In genomic region chr12:5807538-5808219, GRCh38 we compare ENCODE assay signal across 16 cellular contexts.
DNase-seq lines count a peak whose midpoint lies in the region; ATAC-seq and TF ChIP-seq lines count a peak whose summit lies in the region.
"Had no signal": no experiment of that assay in that cellular context is flagged by ENCODE, and none has a peak within 500 bp of the region (broad histone marks: within the 10 kb centered on the region; RNA-seq: fewer than 3 reads in every experiment).

No MANE protein-coding gene starts in this region.

- H4K20me1 ChIP-seq in BLaER1, result no peaks in the 10 kb centered on the region

- no peaks in the 10 kb centered on the region for H3K9me3 Mint-ChIP-seq in activated CD8-positive, alpha-beta memory T cell treated with anti-CD3 and anti-CD28 coated beads, Interleukin-2, amount 10 ng/mL, durations not matched to agents 7 days and 5 days (ENCODE audit: low read depth)
- H3K9me3 Mint-ChIP-seq: GM23338 had no signal

- H3K27ac ChIP-seq in BLaER1, result peak overlapping the region; percentile 11; the same call in 1 of the 2 replicates
- H3K27ac ChIP-seq: A549, SJCRH30 had no signal

- H3K27ac Mint-ChIP-seq in activated CD8-positive, alpha-beta memory T cell treated with anti-CD3 and anti-CD28 coated beads, Interleukin-2, amount 10 ng/mL, durations not matched to agents 7 days and 5 days, result no peak overlapping the region
- H3K27ac Mint-ChIP-seq: CD4-positive, CD25-positive, alpha-beta regulatory T cell; GM23338 had no signal

- DNase-seq in HS-27A (ENCODE audit: low read depth) (peak; percentile 51), SW480 (ENCODE audit: low spot score) (peak; percentile 83), renal cortical epithelial cell (ENCODE audit: low read depth) (peak; percentile 11), GM13977 (ENCODE audit: low spot score) (no peak)
- no peak for DNase-seq in activated CD8-positive, alpha-beta memory T cell treated with anti-CD3 and anti-CD28 coated beads, Interleukin-2, amount 10 ng/mL, durations not matched to agents 7 days and 5 days
- no peak for DNase-seq in effector CD8-positive, alpha-beta T cell (lab: John Stamatoyannopoulos, UW)
- DNase-seq: AML-193; Caco-2; CD4-positive, CD25-positive, alpha-beta regulatory T cell; NCI-H187; NCI-H526 treated with DMSO at 0.1 percent for 48 hours; SJCRH30 had no signal

- peaks cover 37% of the 10 kb centered on the region for H3K4me1 ChIP-seq in BLaER1
- H3K4me1 ChIP-seq: A549, SJCRH30 had no signal

- no peak for ATAC-seq in activated CD8-positive, alpha-beta memory T cell treated with anti-CD3 and anti-CD28 coated beads, Interleukin-2, amount 10 ng/mL, durations not matched to agents 7 days and 5 days
- ATAC-seq in HG03354 (IDR thresholded peaks at IDR 0.05; ENCODE audit: poor library complexity, severe bottlenecking, unreplicated experiment), result no peak
- ATAC-seq: A549, GM23338 had no signal

- no peaks in the 10 kb centered on the region for H3K27me3 Mint-ChIP-seq in activated CD8-positive, alpha-beta memory T cell treated with anti-CD3 and anti-CD28 coated beads, Interleukin-2, amount 10 ng/mL, durations not matched to agents 7 days and 5 days

- CTCF ChIA-PET in activated CD8-positive, alpha-beta memory T cell treated with anti-CD3 and anti-CD28 coated beads, Interleukin-2, amount 10 ng/mL, durations not matched to agents 7 days and 5 days (lab: Charles Lee), result no interaction called here

- H3K9me3 ChIP-seq in BLaER1, result peaks cover 13% of the 10 kb centered on the region
- H3K9me3 ChIP-seq: A549, Caco-2, SJCRH30 had no signal

- H3K9ac ChIP-seq in BLaER1, result no peak overlapping the region

- H3K36me3 ChIP-seq in BLaER1, result no peaks in the 10 kb centered on the region
- H3K36me3 ChIP-seq: SJCRH30 had no signal

- in situ Hi-C loops in GM13977 (cut with MboI; ENCODE audit: low pct_unique_long_range_greater_than_20kb, low sequenced_read_pairs, unreplicated experiment), result no loop called here

- no peak for TF ChIP-seq CTCF in GM13977 (IDR thresholded peaks at IDR 0.05; ENCODE audit: extremely low read depth, insufficient read depth, missing control alignments)

- H3K36me3 Mint-ChIP-seq in activated CD8-positive, alpha-beta memory T cell treated with anti-CD3 and anti-CD28 coated beads, Interleukin-2, amount 10 ng/mL, durations not matched to agents 7 days and 5 days, result no peaks in the 10 kb centered on the region
- H3K36me3 Mint-ChIP-seq: CD4-positive, CD25-positive, alpha-beta regulatory T cell had no signal

- H3K27me3 ChIP-seq in BLaER1, result no peaks in the 10 kb centered on the region

- H3K4me3 Mint-ChIP-seq in activated CD8-positive, alpha-beta memory T cell treated with anti-CD3 and anti-CD28 coated beads, Interleukin-2, amount 10 ng/mL, durations not matched to agents 7 days and 5 days, result no peak overlapping the region
- H3K4me3 Mint-ChIP-seq: CD4-positive, CD25-positive, alpha-beta regulatory T cell; GM23338 had no signal

- peak overlapping the region; percentile 67 for H3K4me2 ChIP-seq in BLaER1
- H3K4me2 ChIP-seq: A549, GM23338 had no signal

- no peak overlapping the region for H3K4me3 ChIP-seq in BLaER1
- H3K4me3 ChIP-seq: A549, GM23338, SJCRH30 had no signal

- H3K4me1 Mint-ChIP-seq in activated CD8-positive, alpha-beta memory T cell treated with anti-CD3 and anti-CD28 coated beads, Interleukin-2, amount 10 ng/mL, durations not matched to agents 7 days and 5 days, result no peaks in the 10 kb centered on the region
- H3K4me1 Mint-ChIP-seq: CD4-positive, CD25-positive, alpha-beta regulatory T cell had no signal

Comparison
In these comparisons a context has a peak if more than half of its experiments do, and no peak if none do; other contexts are left out.
1. DNase-seq: peak in HS-27A (single experiment), SW480 (single experiment) and renal cortical epithelial cell (single experiment); none in activated CD8-positive, alpha-beta memory T cell treated with anti-CD3 and anti-CD28 coated beads, Interleukin-2, amount 10 ng/mL, durations not matched to agents 7 days and 5 days (single experiment), GM13977 (single experiment) and effector CD8-positive, alpha-beta T cell (single experiment).